In the genomic region with DNA sequence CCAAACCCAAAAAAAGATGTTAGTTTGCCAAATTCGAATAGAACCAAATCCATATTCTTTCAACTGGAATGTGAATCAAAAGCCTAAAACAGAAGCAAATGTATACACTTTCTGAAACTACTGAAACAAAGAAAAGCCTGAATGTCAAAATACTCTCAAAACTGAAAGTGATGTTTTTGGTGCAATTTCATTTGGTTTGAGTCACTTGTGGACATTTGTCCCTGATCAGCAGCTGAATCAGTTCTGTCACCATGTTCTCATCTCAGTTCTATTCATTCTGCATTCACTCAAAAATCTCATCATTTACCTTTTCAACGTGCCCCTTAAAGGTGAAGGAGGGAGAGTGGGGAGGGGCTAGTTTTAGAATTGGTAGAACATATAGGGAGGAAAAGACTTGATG, we compare ENCODE assay signal across 15 cellular contexts.
DNase-seq lines count a peak whose midpoint lies in the region; ATAC-seq and TF ChIP-seq lines count a peak whose summit lies in the region.
"Had no signal": no experiment of that assay in that cellular context is flagged by ENCODE, and none has a peak within 500 bp of the region (broad histone marks: within the 10 kb centered on the region; RNA-seq: fewer than 3 reads in every experiment).

No MANE protein-coding gene starts in this region.

- intact Hi-C loops in sciatic nerve (cut with DNase I) = no loop called here

- H3K36me3 ChIP-seq in BE2C = no peaks in the 10 kb centered on the region
- H3K36me3 ChIP-seq: BLaER1 treated with 17β-estradiol and CSF1 and Interleukin-3, amounts not matched to agents 10 nM and 100 nM had no signal

- ATAC-seq in GM21529 (IDR thresholded peaks at IDR 0.05; ENCODE audit: unreplicated experiment) = peak; percentile 76
- ATAC-seq in HG03432 (IDR thresholded peaks at IDR 0.05; ENCODE audit: unreplicated experiment) = peak; percentile 53
- no peak for ATAC-seq in HG03460 (IDR thresholded peaks at IDR 0.05; ENCODE audit: unreplicated experiment)
- ATAC-seq in sciatic nerve = no peak
- ATAC-seq: GM23338, K562 had no signal

- no peaks in the 10 kb centered on the region for H3K9me3 ChIP-seq in BE2C
- H3K9me3 ChIP-seq: BLaER1 treated with 17β-estradiol and CSF1 and Interleukin-3, amounts not matched to agents 10 nM and 100 nM had no signal

- no peaks in the 10 kb centered on the region for H3K4me1 ChIP-seq in BE2C

- DNase-seq in NOMO-1 treated with DMSO at 0.1 percent for 48 hours (lab: John Stamatoyannopoulos, UW; ENCODE audit: unreplicated experiment) (peak; percentile 8), NOMO-1 treated with dmso at 0.1 percent for 144 hours (lab: John Stamatoyannopoulos, UW; ENCODE audit: unreplicated experiment) (no peak), sciatic nerve (ENCODE audit: low spot score) (no peak), BE2C (no peak), dedifferentiated amniotic fluid mesenchymal stem cell (ENCODE audit: extremely low spot score) (no peak)
- DNase-seq: DMS 273 treated with DMSO at 0.1 percent for 48 hours, NCI-H1092, NCI-H187, NCI-H69 had no signal

- no peak overlapping the region for H3K4me3 ChIP-seq in BE2C (ENCODE audit: low read depth, low read length)
- H3K4me3 ChIP-seq: BLaER1 treated with 17β-estradiol and CSF1 and Interleukin-3, amounts not matched to agents 10 nM and 100 nM; GM23338; K562 had no signal

- no peak for TF ChIP-seq CTCF in BE2C (IDR thresholded peaks at IDR 0.05; ENCODE audit: low read depth, low read length)

- no peaks in the 10 kb centered on the region for H3K27me3 ChIP-seq in BE2C
- H3K27me3 ChIP-seq: BLaER1 treated with 17β-estradiol and CSF1 and Interleukin-3, amounts not matched to agents 10 nM and 100 nM had no signal

Comparison
In these comparisons a context has a peak if more than half of its experiments do, and no peak if none do; other contexts are left out.
1. ATAC-seq: peak in GM21529 (single experiment) and HG03432 (single experiment); none in HG03460 (single experiment) and sciatic nerve (single experiment).